Comparison of ENCODE assay signal across 25 cellular contexts in genomic region chr14:68203871-68204270, GRCh38.
"Had no signal": no experiment of that assay in that cellular context is flagged by ENCODE, and none has a peak within 500 bp of the region (broad histone marks: within the 10 kb centered on the region; RNA-seq: fewer than 3 reads in every experiment).

No MANE protein-coding gene starts in this region.

- H3K4me3 ChIP-seq: esophagus muscularis mucosa, lung, mucosa of descending colon, pancreas, right atrium auricular region, smooth muscle cell, transverse colon, upper lobe of right lung, vagina had no signal

- H3K9me3 ChIP-seq: esophagus muscularis mucosa, mucosa of descending colon, neutrophil, pancreas, right atrium auricular region, transverse colon, upper lobe of right lung, vagina had no signal

- H3K36me3 ChIP-seq: esophagus muscularis mucosa, neutrophil, pancreas, right atrium auricular region, transverse colon, upper lobe of right lung, vagina had no signal

- ATAC-seq: left lobe of liver; mucosa of descending colon; natural killer cell treated with Interleukin-12 subunit alpha and Interleukin-12 subunit beta and Interleukin-15 and Interleukin-18, amount 100 ng/mL, for 72 hours; pancreas; sciatic nerve; stimulated activated naive CD8-positive, alpha-beta T cell treated with anti-CD3 and anti-CD28 coated beads, Interleukin-15, Interleukin-2, amounts not matched to agents 100 U/mL and 50 U/mL, for 24 hours; upper lobe of right lung had no signal

- DNase-seq: effector CD8-positive, alpha-beta T cell; endodermal cell; kidney; mesenchymal stem cell; mucosa of descending colon; naive B cell; pancreas; stimulated activated CD4-positive, alpha-beta T cell treated with anti-CD3 and anti-CD28 coated beads, Interleukin-12 subunit alpha, Interleukin-12 subunit beta, amount 100 ng/mL, for 4 hours; stimulated activated CD4-positive, alpha-beta T cell treated with anti-CD3 and anti-CD28 coated beads, Interleukin-1b, Interleukin-23, amount 100 ng/mL, for 48 hours; stimulated activated CD4-positive, alpha-beta T cell treated with anti-CD3 and anti-CD28 coated beads, Interleukin-4, amount 100 ng/mL, for 1 hour; stimulated activated CD8-positive, alpha-beta memory T cell treated with anti-CD3 and anti-CD28 coated beads, Interleukin-4, amount 100 ng/mL, for 48 hours; stimulated activated naive CD8-positive, alpha-beta T cell treated with anti-CD3 and anti-CD28 coated beads, Interleukin-15, Interleukin-2, amounts not matched to agents 100 U/mL and 50 U/mL, for 24 hours; transverse colon; upper lobe of right lung had no signal

- H3K27ac ChIP-seq: esophagus muscularis mucosa, neutrophil, pancreas, right atrium auricular region, transverse colon, upper lobe of right lung, vagina had no signal

- H3K27me3 ChIP-seq: esophagus muscularis mucosa, neutrophil, pancreas, right atrium auricular region, transverse colon, upper lobe of right lung, vagina had no signal

- H3K4me2 ChIP-seq: smooth muscle cell had no signal

- FAIRE-seq: colon, frontal cortex, kidney, pancreas had no signal
